Comparison of ENCODE assay signal across 13 cellular contexts in genomic region chr4:75909331-75909844, GRCh38. TPM values are rescaled to one million over a fixed set of nuclear protein-coding genes. Genes with fewer than 3 reads are reported as not detected.
DNase-seq lines count a peak whose midpoint lies in the region; ATAC-seq and TF ChIP-seq lines count a peak whose summit lies in the region.
"Had no signal": no experiment of that assay in that cellular context is flagged by ENCODE, and none has a peak within 500 bp of the region (broad histone marks: within the 10 kb centered on the region; RNA-seq: fewer than 3 reads in every experiment).

No MANE protein-coding gene starts in this region.

- peaks cover 18% of the 10 kb centered on the region for H3K9me3 ChIP-seq in HUES64 (ENCODE audit: insufficient read depth, low read depth, low read length)
- peaks cover 10% of the 10 kb centered on the region for H3K9me3 ChIP-seq in NT2/D1 (ENCODE audit: insufficient read depth, low read length)
- H3K9me3 ChIP-seq: BE2C, Caco-2 had no signal

- no peaks in the 10 kb centered on the region for H3K79me2 ChIP-seq in GM23338 (replicated peaks; ENCODE audit: insufficient read depth)

- no peaks in the 10 kb centered on the region for H3K9me2 ChIP-seq in GM23338 (ENCODE audit: insufficient read depth)

- no peaks in the 10 kb centered on the region for H3F3A ChIP-seq in GM23338 (replicated peaks; ENCODE audit: low read depth)

- H3K36me3 ChIP-seq in GM23338 (ENCODE audit: insufficient read depth) (peaks cover 8% of the 10 kb centered on the region; the same call in 1 of the 2 replicates), HUES64 (ENCODE audit: insufficient read depth, low read length) (no peaks in the 10 kb centered on the region), NT2/D1 (ENCODE audit: insufficient read depth, insufficient read length, low read length) (no peaks in the 10 kb centered on the region)
- H3K36me3 ChIP-seq: BE2C had no signal

- ATAC-seq in GM23338 = peak; percentile 60
- ATAC-seq in GM19395 (IDR thresholded peaks at IDR 0.05; ENCODE audit: unreplicated experiment) = no peak
- ATAC-seq: K562 had no signal

- H4K20me1 ChIP-seq in GM23338 (replicated peaks; ENCODE audit: insufficient read depth) = no peaks in the 10 kb centered on the region

- peaks cover 2% of the 10 kb centered on the region for H3K27me3 Mint-ChIP-seq in GM23338 (ENCODE audit: insufficient read depth, low read depth, poor library complexity)
- H3K27me3 Mint-ChIP-seq: CD8-positive, alpha-beta memory T cell had no signal

- WGBS in HUES64 = 85% methylated on average over 4 of the region's 6 CpGs

- H3K4me1 ChIP-seq in GM23338 (ENCODE audit: insufficient read depth) = no peaks in the 10 kb centered on the region
- H3K4me1 ChIP-seq in HUES64 (ENCODE audit: insufficient read depth, low read length) = no peaks in the 10 kb centered on the region
- peaks cover 3% of the 10 kb centered on the region for H3K4me1 ChIP-seq in NT2/D1 (ENCODE audit: insufficient read depth, insufficient read length)
- H3K4me1 ChIP-seq: BE2C had no signal

- DNase-seq in GM23338 (ENCODE audit: low spot score) (peak; percentile 75), NT2/D1 (ENCODE audit: low read depth, low spot score) (peak; percentile 25), medulla oblongata (ENCODE audit: extremely low spot score) (no peak), LoVo (ENCODE audit: low spot score) (no peak), AG08396 (ENCODE audit: low spot score) (no peak)
- DNase-seq: BE2C; Caco-2; CD8-positive, alpha-beta memory T cell; DMS53; H7 had no signal

- H3K4me3 Mint-ChIP-seq in GM23338 = no peak overlapping the region; the same call in 2 of the 3 replicates
- H3K4me3 Mint-ChIP-seq: CD8-positive, alpha-beta memory T cell had no signal

- H3K9ac ChIP-seq in HUES64 (ENCODE audit: low read depth, low read length) (no peak overlapping the region), NT2/D1 (ENCODE audit: insufficient read length, low read depth) (no peak overlapping the region)

- H3K27ac Mint-ChIP-seq in GM23338 = peak overlapping the region; percentile 85

- H3K36me3 Mint-ChIP-seq in GM23338 (ENCODE audit: low read depth) = peaks cover 28% of the 10 kb centered on the region

- no peak overlapping the region for H3K4me3 ChIP-seq in GM23338
- H3K4me3 ChIP-seq in HUES64 (ENCODE audit: low read length) = no peak overlapping the region
- no peak overlapping the region for H3K4me3 ChIP-seq in NT2/D1 (ENCODE audit: insufficient read length, low read depth)
- H3K4me3 ChIP-seq: K562 had no signal

- H3K27ac ChIP-seq in GM23338 (ENCODE audit: low read depth) (peak overlapping the region; percentile 58), HUES64 (ENCODE audit: low read depth, low read length) (peak overlapping the region; percentile 83; the same call in 1 of the 2 replicates)

- no peak overlapping the region for H2AFZ ChIP-seq in GM23338

- H3K27me3 ChIP-seq in GM23338 (ENCODE audit: insufficient read depth) (no peaks in the 10 kb centered on the region), HUES64 (ENCODE audit: insufficient read depth, low read length) (no peaks in the 10 kb centered on the region), NT2/D1 (ENCODE audit: insufficient read depth, insufficient read length) (no peaks in the 10 kb centered on the region)
- H3K27me3 ChIP-seq: BE2C had no signal

- no peak overlapping the region for H3K4me2 ChIP-seq in GM23338

- peaks cover 29% of the 10 kb centered on the region for H3K4me1 Mint-ChIP-seq in GM23338
- H3K4me1 Mint-ChIP-seq: CD8-positive, alpha-beta memory T cell had no signal

- H3K9me3 Mint-ChIP-seq in GM23338 = peaks cover 34% of the 10 kb centered on the region
- H3K9me3 Mint-ChIP-seq: CD8-positive, alpha-beta memory T cell had no signal

- no peak for TF ChIP-seq CTCF in GM23338 (conservative IDR thresholded peaks at IDR 0.05; ENCODE audit: low read depth in 2 of 2)

TF ChIP-seq in GM23338, 12 proteins besides CTCF, POLR2A, EP300 and RAD21:
- TF ChIP-seq POLR2AphosphoS5 (IDR thresholded peaks at IDR 0.05; ENCODE audit: low read depth) (no peak), ZNF331 (CRISPR knock-in tag; IDR thresholded peaks at IDR 0.05; ENCODE audit: low read depth) (0 out of 2 replicates have a peak, but pooled peaks have one; percentile 11), CREB1 (CRISPR knock-in tag; IDR thresholded peaks at IDR 0.05; ENCODE audit: low read depth) (peak; percentile 27; the same call in 1 of the 2 replicates), NANOG (IDR thresholded peaks at IDR 0.05; ENCODE audit: borderline replicate concordance) (peak; percentile 51; the same call in 1 of the 2 replicates)
TF ChIP-seq in GM23338: peak in this region for 3.

RNA-seq across cellular contexts. Expression of gene PPEF2, which starts 7.1 kb away (rescaled TPM):
- total RNA-seq in GM23338 (2014; rRNA removed; shearing (Covaris generic)) = 0.58 TPM in 1 of 2 replicates, not detected in the other
- not detected in 2 replicates for polyA plus RNA-seq in GM23338 (2016; fragmentation: Nextera tagmentation; extraction: Ambion mirVana)
- not detected for polyA plus RNA-seq in HUES64 (2013, experiment 1 of 2)
- not detected for polyA plus RNA-seq in HUES64 (2013, experiment 2 of 2)
- total RNA-seq: Caco-2, H7, K562 had no signal
- polyA plus RNA-seq: CD8-positive, alpha-beta memory T cell; K562 had no signal

RNA-seq across cellular contexts. Expression of gene NAAA, which starts 31.4 kb away (rescaled TPM):
- total RNA-seq in GM23338 (2014; rRNA removed; shearing (Covaris generic)) = 36.6 and 38.1 TPM in 2 replicates
- 10.3 and 13.2 TPM in 2 replicates for polyA plus RNA-seq in GM23338 (2016; fragmentation: Nextera tagmentation; extraction: Ambion mirVana)
- polyA plus RNA-seq in HUES64 (2013, experiment 1 of 2) = 3.5 TPM
- polyA plus RNA-seq in HUES64 (2013, experiment 2 of 2) = 3.6 TPM

Comparison
In these comparisons a context has a peak if more than half of its experiments do, and no peak if none do; other contexts are left out.
1. DNase-seq: peak in GM23338 (single experiment) and NT2/D1 (single experiment); none in medulla oblongata (single experiment), LoVo (single experiment) and AG08396 (single experiment).